In genomic region chr9:89710689-89711088, GRCh38 we compare ENCODE assay signal across 17 cellular contexts.
DNase-seq lines count a peak whose midpoint lies in the region; ATAC-seq and TF ChIP-seq lines count a peak whose summit lies in the region.
"Had no signal": no experiment of that assay in that cellular context is flagged by ENCODE, and none has a peak within 500 bp of the region (broad histone marks: within the 10 kb centered on the region; RNA-seq: fewer than 3 reads in every experiment).

No MANE protein-coding gene starts in this region.

- 59 to 65% methylated on average over 5 of the region's 7 CpGs for whole genome bisulfite sequencing in gastroesophageal sphincter (ENCODE audit: low coverage in 1 of 2), 2 donors
- 55 to 77% (median 74%) methylated on average over 7 of the region's 7 CpGs for WGBS in stomach, 5 donors

- in situ Hi-C loops in ACHN (cut with HindIII; ENCODE audit: low pct_ligation_motif_present, low pct_unique_long_range_greater_than_20kb, low sequenced_read_pairs): no loop called here

- H3K4me3 ChIP-seq in gastroesophageal sphincter (no peak overlapping the region), stomach (no peak overlapping the region)
- H3K4me3 ChIP-seq: lower lobe of right lung, SJSA1, spleen had no signal

- no peak overlapping the region for H3K4me3 Mint-ChIP-seq in activated CD8-positive, alpha-beta memory T cell treated with anti-CD3 and anti-CD28 coated beads, Interleukin-2, amount 10 ng/mL, durations not matched to agents 7 days and 5 days
- H3K4me3 Mint-ChIP-seq in T-helper 1 cell treated with Interleukin-12 subunit alpha and Interleukin-12 subunit beta and Interleukin-4 antibody, amounts not matched to agents 30 μg/mL and 1 μg/mL, for 36 hours: peak overlapping the region; percentile 13

- DNase-seq in activated CD8-positive, alpha-beta memory T cell treated with anti-CD3 and anti-CD28 coated beads, Interleukin-2, amount 10 ng/mL, durations not matched to agents 7 days and 5 days: no peak
- no peak for DNase-seq in activated CD8-positive, alpha-beta memory T cell treated with anti-CD3 and anti-CD28 coated beads, Interleukin-2, amount 50 U/mL, for 4 hours
- DNase-seq in stomach (no peak), ACHN (no peak)
- no peak for DNase-seq in central memory CD4-positive, alpha-beta T cell
- DNase-seq: erythroblast, lower lobe of right lung, NCI-H2029 treated with DMSO at 0.1 percent for 48 hours, nucleus accumbens, spleen had no signal

- no peaks in the 10 kb centered on the region for H3K9me3 ChIP-seq in gastroesophageal sphincter
- no peaks in the 10 kb centered on the region for H3K9me3 ChIP-seq in stomach
- H3K9me3 ChIP-seq: lower lobe of right lung, SJSA1, spleen had no signal

- H3K27me3 ChIP-seq in gastroesophageal sphincter: no peaks in the 10 kb centered on the region
- no peaks in the 10 kb centered on the region for H3K27me3 ChIP-seq in stomach
- H3K27me3 ChIP-seq: SJSA1, spleen had no signal

- H3K4me1 ChIP-seq in gastroesophageal sphincter (peaks cover 0 to 11% (median 0%) of the 10 kb centered on the region in 3 donors), stomach (peaks cover 0 to 14% (median 8%) of the 10 kb centered on the region in 4 donors)
- H3K4me1 ChIP-seq: SJSA1 had no signal

- no peak for TF ChIP-seq EP300 in gastroesophageal sphincter (IDR thresholded peaks at IDR 0.05)
- TF ChIP-seq EP300 in stomach (IDR thresholded peaks at IDR 0.05): no peak

- H3K36me3 Mint-ChIP-seq in activated CD8-positive, alpha-beta memory T cell treated with anti-CD3 and anti-CD28 coated beads, Interleukin-2, amount 10 ng/mL, durations not matched to agents 7 days and 5 days: peaks cover 23% of the 10 kb centered on the region
- H3K36me3 Mint-ChIP-seq in T-helper 1 cell treated with Interleukin-12 subunit alpha and Interleukin-12 subunit beta and Interleukin-4 antibody, amounts not matched to agents 30 μg/mL and 1 μg/mL, for 36 hours (ENCODE audit: low read depth): peaks cover 65% of the 10 kb centered on the region

- intact Hi-C loops in stomach (cut with DNase I; ENCODE audit: low total_unique reads): loop anchor here (10.0 kb wide), 1 partner anchor 56 kb away; no protein-coding TSS in a partner anchor

- no peaks in the 10 kb centered on the region for H3K36me3 ChIP-seq in gastroesophageal sphincter
- no peaks in the 10 kb centered on the region for H3K36me3 ChIP-seq in stomach
- H3K36me3 ChIP-seq: lower lobe of right lung, SJSA1, spleen had no signal

- CTCF ChIA-PET in activated CD8-positive, alpha-beta memory T cell treated with anti-CD3 and anti-CD28 coated beads, Interleukin-2, amount 10 ng/mL, durations not matched to agents 7 days and 5 days (lab: Charles Lee): interaction anchor here (0.9 to 1.9 kb wide), 7 partner anchors 9 to 107 kb away, joined by 3 to 11 read pairs (median 5); no protein-coding TSS in a partner anchor

- no peaks in the 10 kb centered on the region for H3K27me3 Mint-ChIP-seq in activated CD8-positive, alpha-beta memory T cell treated with anti-CD3 and anti-CD28 coated beads, Interleukin-2, amount 10 ng/mL, durations not matched to agents 7 days and 5 days
- H3K27me3 Mint-ChIP-seq in T-helper 1 cell treated with Interleukin-12 subunit alpha and Interleukin-12 subunit beta and Interleukin-4 antibody, amounts not matched to agents 30 μg/mL and 1 μg/mL, for 36 hours (ENCODE audit: low read depth): no peaks in the 10 kb centered on the region

- TF ChIP-seq POLR2A in gastroesophageal sphincter (IDR thresholded peaks at IDR 0.05) (no peak), stomach (IDR thresholded peaks at IDR 0.05) (no peak)

- H3K4me1 Mint-ChIP-seq in activated CD8-positive, alpha-beta memory T cell treated with anti-CD3 and anti-CD28 coated beads, Interleukin-2, amount 10 ng/mL, durations not matched to agents 7 days and 5 days: peaks cover 81% of the 10 kb centered on the region
- peaks cover 75% of the 10 kb centered on the region for H3K4me1 Mint-ChIP-seq in T-helper 1 cell treated with Interleukin-12 subunit alpha and Interleukin-12 subunit beta and Interleukin-4 antibody, amounts not matched to agents 30 μg/mL and 1 μg/mL, for 36 hours (ENCODE audit: low read depth)

- H3K27ac ChIP-seq in gastroesophageal sphincter: no peak overlapping the region
- H3K27ac ChIP-seq in stomach: peak overlapping the region in 3 of 5 donors; percentile 37 to 69 (median 38)
- H3K27ac ChIP-seq: HL-60, lower lobe of right lung, SJSA1 had no signal

- no peak for ATAC-seq in activated CD8-positive, alpha-beta memory T cell treated with anti-CD3 and anti-CD28 coated beads, Interleukin-2, amount 10 ng/mL, durations not matched to agents 7 days and 5 days
- peak; percentile 48 for ATAC-seq in gastroesophageal sphincter
- ATAC-seq in HG03439 (IDR thresholded peaks at IDR 0.05; ENCODE audit: unreplicated experiment): no peak
- ATAC-seq: activated naive CD4-positive, alpha-beta T cell treated with anti-CD3 and anti-CD28 coated beads, Interleukin-2, amount 50 U/mL, for 72 hours; HCT116; lower lobe of right lung had no signal

- H3K27ac Mint-ChIP-seq in activated CD8-positive, alpha-beta memory T cell treated with anti-CD3 and anti-CD28 coated beads, Interleukin-2, amount 10 ng/mL, durations not matched to agents 7 days and 5 days: peak overlapping the region; percentile 76
- H3K27ac Mint-ChIP-seq in T-helper 1 cell treated with Interleukin-12 subunit alpha and Interleukin-12 subunit beta and Interleukin-4 antibody, amounts not matched to agents 30 μg/mL and 1 μg/mL, for 36 hours: peak overlapping the region; percentile 81

- TF ChIP-seq CTCF in gastroesophageal sphincter (IDR thresholded peaks at IDR 0.05): no peak
- no peak for TF ChIP-seq CTCF in stomach (IDR thresholded peaks at IDR 0.05)

- H3K9me3 Mint-ChIP-seq in activated CD8-positive, alpha-beta memory T cell treated with anti-CD3 and anti-CD28 coated beads, Interleukin-2, amount 10 ng/mL, durations not matched to agents 7 days and 5 days (ENCODE audit: low read depth): no peaks in the 10 kb centered on the region
- no peaks in the 10 kb centered on the region for H3K9me3 Mint-ChIP-seq in T-helper 1 cell treated with Interleukin-12 subunit alpha and Interleukin-12 subunit beta and Interleukin-4 antibody, amounts not matched to agents 30 μg/mL and 1 μg/mL, for 36 hours

Comparison
In these comparisons a context has a peak if more than half of its experiments do, and no peak if none do; other contexts are left out.
1. H3K27ac ChIP-seq: peak in stomach (3 of 5); none in gastroesophageal sphincter (0 of 4).